ENCODE assay signal across 1 cellular context in genomic region chr16:11340710-11341109, GRCh38.
TF ChIP-seq lines count a peak whose summit lies in the region.

No MANE protein-coding gene starts in this region.

TF ChIP-seq in GM23338, 12 proteins besides CTCF, POLR2A, EP300 and RAD21 (continued from another document):
- TF ChIP-seq, protein P1, sequence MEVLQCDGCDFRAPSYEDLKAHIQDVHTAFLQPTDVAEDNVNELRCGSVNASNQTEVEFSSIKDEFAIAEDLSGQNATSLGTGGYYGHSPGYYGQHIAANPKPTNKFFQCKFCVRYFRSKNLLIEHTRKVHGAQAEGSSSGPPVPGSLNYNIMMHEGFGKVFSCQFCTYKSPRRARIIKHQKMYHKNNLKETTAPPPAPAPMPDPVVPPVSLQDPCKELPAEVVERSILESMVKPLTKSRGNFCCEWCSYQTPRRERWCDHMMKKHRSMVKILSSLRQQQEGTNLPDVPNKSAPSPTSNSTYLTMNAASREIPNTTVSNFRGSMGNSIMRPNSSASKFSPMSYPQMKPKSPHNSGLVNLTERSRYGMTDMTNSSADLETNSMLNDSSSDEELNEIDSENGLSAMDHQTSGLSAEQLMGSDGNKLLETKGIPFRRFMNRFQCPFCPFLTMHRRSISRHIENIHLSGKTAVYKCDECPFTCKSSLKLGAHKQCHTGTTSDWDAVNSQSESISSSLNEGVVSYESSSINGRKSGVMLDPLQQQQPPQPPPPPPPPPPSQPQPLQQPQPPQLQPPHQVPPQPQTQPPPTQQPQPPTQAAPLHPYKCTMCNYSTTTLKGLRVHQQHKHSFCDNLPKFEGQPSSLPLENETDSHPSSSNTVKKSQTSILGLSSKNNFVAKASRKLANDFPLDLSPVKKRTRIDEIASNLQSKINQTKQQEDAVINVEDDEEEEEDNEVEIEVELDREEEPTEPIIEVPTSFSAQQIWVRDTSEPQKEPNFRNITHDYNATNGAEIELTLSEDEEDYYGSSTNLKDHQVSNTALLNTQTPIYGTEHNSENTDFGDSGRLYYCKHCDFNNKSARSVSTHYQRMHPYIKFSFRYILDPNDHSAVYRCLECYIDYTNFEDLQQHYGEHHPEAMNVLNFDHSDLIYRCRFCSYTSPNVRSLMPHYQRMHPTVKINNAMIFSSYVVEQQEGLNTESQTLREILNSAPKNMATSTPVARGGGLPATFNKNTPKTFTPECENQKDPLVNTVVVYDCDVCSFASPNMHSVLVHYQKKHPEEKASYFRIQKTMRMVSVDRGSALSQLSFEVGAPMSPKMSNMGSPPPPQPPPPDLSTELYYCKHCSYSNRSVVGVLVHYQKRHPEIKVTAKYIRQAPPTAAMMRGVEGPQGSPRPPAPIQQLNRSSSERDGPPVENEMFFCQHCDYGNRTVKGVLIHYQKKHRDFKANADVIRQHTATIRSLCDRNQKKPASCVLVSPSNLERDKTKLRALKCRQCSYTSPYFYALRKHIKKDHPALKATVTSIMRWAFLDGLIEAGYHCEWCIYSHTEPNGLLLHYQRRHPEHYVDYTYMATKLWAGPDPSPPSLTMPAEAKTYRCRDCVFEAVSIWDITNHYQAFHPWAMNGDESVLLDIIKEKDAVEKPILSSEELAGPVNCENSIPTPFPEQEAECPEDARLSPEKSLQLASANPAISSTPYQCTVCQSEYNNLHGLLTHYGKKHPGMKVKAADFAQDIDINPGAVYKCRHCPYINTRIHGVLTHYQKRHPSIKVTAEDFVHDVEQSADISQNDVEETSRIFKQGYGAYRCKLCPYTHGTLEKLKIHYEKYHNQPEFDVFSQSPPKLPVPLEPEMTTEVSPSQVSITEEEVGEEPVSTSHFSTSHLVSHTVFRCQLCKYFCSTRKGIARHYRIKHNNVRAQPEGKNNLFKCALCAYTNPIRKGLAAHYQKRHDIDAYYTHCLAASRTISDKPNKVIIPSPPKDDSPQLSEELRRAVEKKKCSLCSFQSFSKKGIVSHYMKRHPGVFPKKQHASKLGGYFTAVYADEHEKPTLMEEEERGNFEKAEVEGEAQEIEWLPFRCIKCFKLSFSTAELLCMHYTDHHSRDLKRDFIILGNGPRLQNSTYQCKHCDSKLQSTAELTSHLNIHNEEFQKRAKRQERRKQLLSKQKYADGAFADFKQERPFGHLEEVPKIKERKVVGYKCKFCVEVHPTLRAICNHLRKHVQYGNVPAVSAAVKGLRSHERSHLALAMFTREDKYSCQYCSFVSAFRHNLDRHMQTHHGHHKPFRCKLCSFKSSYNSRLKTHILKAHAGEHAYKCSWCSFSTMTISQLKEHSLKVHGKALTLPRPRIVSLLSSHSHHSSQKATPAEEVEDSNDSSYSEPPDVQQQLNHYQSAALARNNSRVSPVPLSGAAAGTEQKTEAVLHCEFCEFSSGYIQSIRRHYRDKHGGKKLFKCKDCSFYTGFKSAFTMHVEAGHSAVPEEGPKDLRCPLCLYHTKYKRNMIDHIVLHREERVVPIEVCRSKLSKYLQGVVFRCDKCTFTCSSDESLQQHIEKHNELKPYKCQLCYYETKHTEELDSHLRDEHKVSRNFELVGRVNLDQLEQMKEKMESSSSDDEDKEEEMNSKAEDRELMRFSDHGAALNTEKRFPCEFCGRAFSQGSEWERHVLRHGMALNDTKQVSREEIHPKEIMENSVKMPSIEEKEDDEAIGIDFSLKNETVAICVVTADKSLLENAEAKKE (CRISPR knock-in tag; IDR thresholded peaks at IDR 0.05) = no peak
- TF ChIP-seq ETS1 (IDR thresholded peaks at IDR 0.05) = no peak
- no peak for TF ChIP-seq JUNB (IDR thresholded peaks at IDR 0.05; ENCODE audit: unreplicated experiment)
- no peak for TF ChIP-seq NANOG (IDR thresholded peaks at IDR 0.05; ENCODE audit: borderline replicate concordance)
- no peak for TF ChIP-seq EZH2 (IDR thresholded peaks at IDR 0.05; ENCODE audit: low read depth, unreplicated experiment)
- no peak for TF ChIP-seq ZNF114 (CRISPR knock-in tag; IDR thresholded peaks at IDR 0.05)
- no peak for TF ChIP-seq EZH2phosphoT487 (IDR thresholded peaks at IDR 0.05; ENCODE audit: unreplicated experiment)
TF ChIP-seq in GM23338: peak in this region for 0.
